Comparison of ENCODE assay signal across 8 cellular contexts in genomic region chr11:71080239-71081097, GRCh38.
DNase-seq lines count a peak whose midpoint lies in the region; ATAC-seq, FAIRE-seq and TF ChIP-seq lines count a peak whose summit lies in the region.

No MANE protein-coding gene starts in this region.

- no peak overlapping the region for H3K27ac ChIP-seq in OCI-LY7 (ENCODE audit: low read depth, low read length, poor library complexity, severe bottlenecking)
- no peak overlapping the region for H3K27ac ChIP-seq in astrocyte (ENCODE audit: low read depth, low read length)

- POLR2A ChIA-PET in OCI-LY7 (lab: Charles Lee) = no interaction called here

- H3K4me1 Mint-ChIP-seq in astrocyte (ENCODE audit: low read depth, unreplicated experiment) = no peaks in the 10 kb centered on the region

- no peaks in the 10 kb centered on the region for H3K9me2 ChIP-seq in OCI-LY7 (ENCODE audit: insufficient read depth, low read length)

- no peaks in the 10 kb centered on the region for H3K27me3 ChIP-seq in astrocyte (ENCODE audit: insufficient read depth, low read length)

- intact Hi-C loops in OCI-LY7 (cut with micrococcal nuclease; ENCODE audit: unreplicated experiment) = no loop called here

- BruUV-seq in OCI-LY7 (replicated peaks; lab: Mats Ljungman, UMichigan) = no TSS peak

- no peaks in the 10 kb centered on the region for H3K4me1 ChIP-seq in OCI-LY7 (ENCODE audit: insufficient read depth, low read length, poor library complexity, severe bottlenecking)
- no peaks in the 10 kb centered on the region for H3K4me1 ChIP-seq in astrocyte (ENCODE audit: insufficient read depth, low read length)

- no peak overlapping the region for H3K4me3 Mint-ChIP-seq in astrocyte (ENCODE audit: unreplicated experiment)

- H3K36me3 ChIP-seq in OCI-LY7 (ENCODE audit: insufficient read depth, low read length) = no peaks in the 10 kb centered on the region
- H3K36me3 ChIP-seq in astrocyte (ENCODE audit: insufficient read depth, low read length) = no peaks in the 10 kb centered on the region

- H3K79me2 ChIP-seq in OCI-LY7 (ENCODE audit: insufficient read depth, low read depth, low read length) (no peaks in the 10 kb centered on the region), astrocyte (ENCODE audit: insufficient read depth, low read length) (no peaks in the 10 kb centered on the region)

- CTCF ChIA-PET in OCI-LY7 (lab: Charles Lee; ENCODE audit: unreplicated experiment) = no interaction called here

- H2AFZ ChIP-seq in OCI-LY7 (ENCODE audit: low read length) (no peak overlapping the region), astrocyte (ENCODE audit: low read depth, low read length) (no peak overlapping the region)

- no peaks in the 10 kb centered on the region for H3K36me3 Mint-ChIP-seq in astrocyte (ENCODE audit: low read depth, unreplicated experiment)

- H3K4me2 ChIP-seq in OCI-LY7 (ENCODE audit: low read length) = no peak overlapping the region
- H3K4me2 ChIP-seq in astrocyte (ENCODE audit: low read length) = no peak overlapping the region

- no peak for FAIRE-seq in astrocyte (lab: Jason Lieb, UNC)

- H3K9me3 ChIP-seq in OCI-LY7 (ENCODE audit: low read length) (no peaks in the 10 kb centered on the region), astrocyte (ENCODE audit: insufficient read depth, low read depth, low read length) (peaks cover 3% of the 10 kb centered on the region)

- peaks cover 5% of the 10 kb centered on the region for H3K27me3 Mint-ChIP-seq in astrocyte (ENCODE audit: low read depth, unreplicated experiment)

- no peak overlapping the region for H3K4me3 ChIP-seq in OCI-LY7 (ENCODE audit: low read depth, low read length, poor library complexity, severe bottlenecking)
- H3K4me3 ChIP-seq in astrocyte (ENCODE audit: insufficient read depth, low read depth, low read length) = no peak overlapping the region

- H3K9ac ChIP-seq in astrocyte (ENCODE audit: low read length) = no peak overlapping the region

- TF ChIP-seq CTCF in LNCAP (IDR thresholded peaks at IDR 0.05) = peak; percentile 91
- TF ChIP-seq CTCF in OCI-LY7 (conservative IDR thresholded peaks at IDR 0.05; ENCODE audit: low read length) = peak; percentile 88
- peak; percentile 62 for TF ChIP-seq CTCF in astrocyte (IDR thresholded peaks at IDR 0.05; ENCODE audit: insufficient read depth, low read depth, low read length)

- H4K20me1 ChIP-seq in OCI-LY7 (ENCODE audit: insufficient read depth, low read length) (no peaks in the 10 kb centered on the region), astrocyte (ENCODE audit: insufficient read depth, low read length) (no peaks in the 10 kb centered on the region)

- peak; percentile 71 for DNase-seq in G401 (ENCODE audit: low spot score)
- DNase-seq in OCI-LY7 (ENCODE audit: low spot score) = peak; percentile 68
- peak; percentile 8 for DNase-seq in astrocyte (ENCODE audit: low read depth)
- peak; percentile 81 for DNase-seq in iPS-NIHi7 (ENCODE audit: extremely low spot score)
- peak; percentile 62 for DNase-seq in stimulated activated CD4-positive, alpha-beta T cell treated with anti-CD3 and anti-CD28 coated beads, Interleukin-1b, Interleukin-23, amount 100 ng/mL, for 48 hours

- H3K9me3 Mint-ChIP-seq in astrocyte (ENCODE audit: unreplicated experiment) = peaks cover 3% of the 10 kb centered on the region

- in situ Hi-C loops in G401 (cut with HindIII; ENCODE audit: low sequenced_read_pairs) = no loop called here

- peak overlapping the region; percentile 81 for H3K27ac Mint-ChIP-seq in astrocyte (ENCODE audit: unreplicated experiment)

- ATAC-seq in HG02763 (IDR thresholded peaks at IDR 0.05; ENCODE audit: unreplicated experiment) (no peak), GM18520 (IDR thresholded peaks at IDR 0.05; ENCODE audit: unreplicated experiment) (no peak)

Comparison
In these comparisons a context has a peak if more than half of its experiments do, and no peak if none do; other contexts are left out.
1. DNase-seq: peak in every context shown above with its lines; median percentile 81 in iPS-NIHi7; 71 in G401; 68 in OCI-LY7; 62 in stimulated activated CD4-positive, alpha-beta T cell treated with anti-CD3 and anti-CD28 coated beads, Interleukin-1b, Interleukin-23, amount 100 ng/mL, for 48 hours; 8 in astrocyte.